Comparison of ENCODE assay signal across 17 cellular contexts in the genomic region with DNA sequence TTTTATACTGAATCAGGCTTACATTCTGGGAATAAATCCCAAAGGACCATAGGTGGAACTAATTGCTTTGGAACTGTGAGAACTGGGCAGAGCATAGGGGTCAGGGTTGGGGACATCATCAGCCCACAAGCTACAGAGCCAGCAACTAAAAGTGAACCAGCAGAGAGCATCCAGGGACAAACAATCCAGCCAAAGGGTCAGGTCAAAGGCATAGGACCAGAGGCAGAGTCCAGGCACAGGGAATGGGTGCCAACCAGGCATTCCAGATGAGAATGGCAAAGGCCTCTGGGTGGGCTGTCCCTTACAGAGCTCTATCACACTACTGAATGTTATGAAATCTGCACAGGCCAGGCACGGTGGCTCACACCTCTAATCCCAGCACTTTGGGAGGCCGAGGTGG. TPM values are rescaled to one million over a fixed set of nuclear protein-coding genes. Genes with fewer than 3 reads are reported as not detected.
DNase-seq lines count a peak whose midpoint lies in the region; ATAC-seq and TF ChIP-seq lines count a peak whose summit lies in the region.
"Had no signal": no experiment of that assay in that cellular context is flagged by ENCODE, and none has a peak within 500 bp of the region (broad histone marks: within the 10 kb centered on the region; RNA-seq: fewer than 3 reads in every experiment).

No MANE protein-coding gene starts in this region.

- CTCF ChIA-PET in PC-3 (lab: Charles Lee) = no interaction called here

- H3K36me3 Mint-ChIP-seq in HFFc6 (ENCODE audit: low read depth) = no peaks in the 10 kb centered on the region
- H3K36me3 Mint-ChIP-seq: CD4-positive, CD25-positive, alpha-beta regulatory T cell; CD8-positive, alpha-beta memory T cell had no signal

- no peaks in the 10 kb centered on the region; the same call in 1 of the 2 replicates for H3K27me3 Mint-ChIP-seq in HFFc6 (ENCODE audit: insufficient read depth)

- in situ Hi-C loops in G401 (cut with HindIII; ENCODE audit: low sequenced_read_pairs) = no loop called here

- POLR2A ChIA-PET in PC-3 (lab: Charles Lee; ENCODE audit: unreplicated experiment) = no interaction called here

- WGBS in heart right ventricle, 2 donors = 73 to 79% methylated on average over 2 of the region's 2 CpGs
- WGBS in aorta, 2 donors = 85% methylated on average over 2 of the region's 2 CpGs

- no peaks in the 10 kb centered on the region for H3K9me2 ChIP-seq in PC-3 (replicated peaks; ENCODE audit: low read length)

- no peaks in the 10 kb centered on the region for H3F3A ChIP-seq in PC-3 (ENCODE audit: low read length, unreplicated experiment)

- peak overlapping the region; percentile 54 for H3K27ac Mint-ChIP-seq in HFFc6
- H3K27ac Mint-ChIP-seq: CD4-positive, CD25-positive, alpha-beta regulatory T cell; CD8-positive, alpha-beta memory T cell; GM23338 had no signal

- peak overlapping the region; percentile 37 for H3K27ac ChIP-seq in left ventricle myocardium inferior (replicated peaks)
- H3K27ac ChIP-seq in heart right ventricle = no peak overlapping the region
- peak overlapping the region; percentile 67 for H3K27ac ChIP-seq in PC-3 (ENCODE audit: low read length)
- no peak overlapping the region for H3K27ac ChIP-seq in aorta (ENCODE audit: low read depth in 1 of 2, low read length in 2 of 2)

- no peak overlapping the region for H3K4me3 ChIP-seq in left ventricle myocardium inferior
- no peak overlapping the region for H3K4me3 ChIP-seq in heart right ventricle
- no peak overlapping the region for H3K4me3 ChIP-seq in PC-3 (ENCODE audit: low read length)
- H3K4me3 ChIP-seq in aorta (ENCODE audit: low read length in 2 of 2) = no peak overlapping the region
- H3K4me3 ChIP-seq: GM23338 had no signal

- BruUV-seq in PC-3 (replicated peaks; lab: Mats Ljungman, UMichigan) = no TSS peak

- H3K9me3 ChIP-seq in left ventricle myocardium inferior (replicated peaks) = peaks cover 7% of the 10 kb centered on the region
- H3K9me3 ChIP-seq in heart right ventricle = peaks cover 0 to 7% (median 0%) of the 10 kb centered on the region in 11 donors
- H3K9me3 ChIP-seq in PC-3 (ENCODE audit: low read length) = no peaks in the 10 kb centered on the region
- H3K9me3 ChIP-seq in aorta (ENCODE audit: control insufficient read depth, low read length) = no peaks in the 10 kb centered on the region
- H3K9me3 ChIP-seq: BE2C had no signal

- TF ChIP-seq CTCF in left ventricle myocardium inferior (IDR thresholded peaks at IDR 0.05; ENCODE audit: borderline replicate concordance) (no peak), heart right ventricle (IDR thresholded peaks at IDR 0.05) (no peak), HFFc6 (IDR thresholded peaks at IDR 0.05) (no peak), PC-3 (conservative IDR thresholded peaks at IDR 0.05; ENCODE audit: low read depth, low read length) (no peak)

- no peak for ATAC-seq in heart right ventricle
- ATAC-seq in PC-3 = no peak
- peak; percentile 98 for ATAC-seq in left lobe of liver
- ATAC-seq in aorta (ENCODE audit: low FRiP score) = no peak
- ATAC-seq: GM23338 had no signal

- H3K4me1 Mint-ChIP-seq in HFFc6 (ENCODE audit: low read depth) = peaks cover 41% of the 10 kb centered on the region
- H3K4me1 Mint-ChIP-seq: CD4-positive, CD25-positive, alpha-beta regulatory T cell; CD8-positive, alpha-beta memory T cell had no signal

- no peaks in the 10 kb centered on the region for H3K9me3 Mint-ChIP-seq in HFFc6
- H3K9me3 Mint-ChIP-seq: CD4-positive, CD25-positive, alpha-beta regulatory T cell; CD8-positive, alpha-beta memory T cell; GM23338 had no signal

- peak overlapping the region; percentile 48; the same call in 1 of the 2 replicates for H3K4me2 ChIP-seq in PC-3 (ENCODE audit: low read length)
- H3K4me2 ChIP-seq: GM23338 had no signal

- H2AFZ ChIP-seq in PC-3 (ENCODE audit: low read length) = no peak overlapping the region
- H2AFZ ChIP-seq: GM23338 had no signal

- H3K9ac ChIP-seq in PC-3 (ENCODE audit: low read length) = peak overlapping the region; percentile 17

- intact Hi-C loops in left ventricle myocardium inferior (cut with micrococcal nuclease) (no loop called here), heart right ventricle (cut with DNase I) (no loop called here), PC-3 (cut with micrococcal nuclease) (no loop called here), aorta (cut with DNase I) (no loop called here)

- no peaks in the 10 kb centered on the region for H3K4me1 ChIP-seq in left ventricle myocardium inferior
- H3K4me1 ChIP-seq in heart right ventricle = no peaks in the 10 kb centered on the region
- peaks cover 15% of the 10 kb centered on the region for H3K4me1 ChIP-seq in PC-3 (ENCODE audit: insufficient read depth, low read length)
- no peaks in the 10 kb centered on the region for H3K4me1 ChIP-seq in aorta (ENCODE audit: control insufficient read depth in 1 of 2, insufficient read depth in 2 of 2, low read length in 2 of 2)
- H3K4me1 ChIP-seq: BE2C had no signal

- peak overlapping the region; percentile 27; the same call in 1 of the 2 replicates for H3K4me3 Mint-ChIP-seq in HFFc6
- H3K4me3 Mint-ChIP-seq: CD4-positive, CD25-positive, alpha-beta regulatory T cell; CD8-positive, alpha-beta memory T cell; GM23338 had no signal

- H3K27me3 ChIP-seq in left ventricle myocardium inferior (ENCODE audit: low read depth) = no peaks in the 10 kb centered on the region
- H3K27me3 ChIP-seq in heart right ventricle = peaks cover 0 to 6% (median 5%) of the 10 kb centered on the region in 7 donors
- no peaks in the 10 kb centered on the region for H3K27me3 ChIP-seq in PC-3 (ENCODE audit: low read length)
- H3K27me3 ChIP-seq in aorta (ENCODE audit: control insufficient read depth in 1 of 2, insufficient read depth in 2 of 2, low read length in 1 of 2) = no peaks in the 10 kb centered on the region
- H3K27me3 ChIP-seq: BE2C had no signal

- no peaks in the 10 kb centered on the region for H3K79me2 ChIP-seq in PC-3 (ENCODE audit: low read length)

- H3K36me3 ChIP-seq in left ventricle myocardium inferior (no peaks in the 10 kb centered on the region), heart right ventricle (no peaks in the 10 kb centered on the region), PC-3 (ENCODE audit: low read depth, low read length) (no peaks in the 10 kb centered on the region), aorta (ENCODE audit: control insufficient read depth in 1 of 2, insufficient read depth in 2 of 2, low read length in 1 of 2) (no peaks in the 10 kb centered on the region)
- H3K36me3 ChIP-seq: BE2C had no signal

- DNase-seq in left ventricle myocardium inferior (no peak), heart right ventricle (no peak), HFFc6 (no peak), PC-3 (no peak), left lobe of liver (ENCODE audit: low spot score) (peak; percentile 79), aorta (no peak), NCI-H748 treated with DMSO at 0.1 percent for 48 hours (lab: John Stamatoyannopoulos, UW) (no peak), G401 (ENCODE audit: low spot score) (no peak)
- DNase-seq: 8988T; BE2C; C1 segment of cervical spinal cord; CD4-positive, CD25-positive, alpha-beta regulatory T cell; CD8-positive, alpha-beta memory T cell; COR-L47; DMS 273 treated with DMSO at 0.1 percent for 48 hours; DND-41 had no signal

- no peaks in the 10 kb centered on the region for H4K20me1 ChIP-seq in PC-3 (ENCODE audit: low read length)

RNA-seq across cellular contexts. Expression of a gene that starts 12.3 kb away (rescaled TPM):
- 2.3 TPM for total RNA-seq in left ventricle myocardium inferior
- 1 to 10 TPM in 2 of 10 donors, under 1 TPM in 6, not detected in 2; 0.13 to 1.8 (median 0.60) TPM for total RNA-seq in heart right ventricle
- polyA plus RNA-seq in heart right ventricle = 1 to 10 TPM in 1 of 2 donors, under 1 TPM in 1; 0.73 to 1.0 TPM
- 1 to 10 TPM in 4 of 6 experiments, under 1 TPM in 2; 0.07 to 3.8 (median 2.7) TPM for total RNA-seq in HFFc6 (2021; fragmentation: NEBNext Ultra II Directional; extraction: Animal tissue kit (Norgen Biotek cat#: 25700))
- 1.1 and 4.0 TPM in 2 replicates for total RNA-seq in PC-3 (2014; rRNA removed)
- 0.10 TPM for total RNA-seq in left lobe of liver
- 1 to 10 TPM in 1 of 2 donors, under 1 TPM in 1; 0.45 to 1.1 TPM for total RNA-seq in aorta
- 1 to 10 TPM; 1.1 to 2.5 TPM for polyA plus RNA-seq in aorta
- not detected in 2 replicates for total RNA-seq in G401 (2014; rRNA removed; shearing (Covaris generic))
- total RNA-seq: CD4-positive, CD25-positive, alpha-beta regulatory T cell; CD8-positive, alpha-beta memory T cell had no signal
- polyA plus RNA-seq: CD8-positive, alpha-beta memory T cell had no signal

Comparison
In these comparisons a context has a peak if more than half of its experiments do, and no peak if none do; other contexts are left out.
1. H3K27ac ChIP-seq: peak in left ventricle myocardium inferior (single experiment) and PC-3 (single experiment); none in heart right ventricle (0 of 10) and aorta (0 of 2).